In the genomic region with DNA sequence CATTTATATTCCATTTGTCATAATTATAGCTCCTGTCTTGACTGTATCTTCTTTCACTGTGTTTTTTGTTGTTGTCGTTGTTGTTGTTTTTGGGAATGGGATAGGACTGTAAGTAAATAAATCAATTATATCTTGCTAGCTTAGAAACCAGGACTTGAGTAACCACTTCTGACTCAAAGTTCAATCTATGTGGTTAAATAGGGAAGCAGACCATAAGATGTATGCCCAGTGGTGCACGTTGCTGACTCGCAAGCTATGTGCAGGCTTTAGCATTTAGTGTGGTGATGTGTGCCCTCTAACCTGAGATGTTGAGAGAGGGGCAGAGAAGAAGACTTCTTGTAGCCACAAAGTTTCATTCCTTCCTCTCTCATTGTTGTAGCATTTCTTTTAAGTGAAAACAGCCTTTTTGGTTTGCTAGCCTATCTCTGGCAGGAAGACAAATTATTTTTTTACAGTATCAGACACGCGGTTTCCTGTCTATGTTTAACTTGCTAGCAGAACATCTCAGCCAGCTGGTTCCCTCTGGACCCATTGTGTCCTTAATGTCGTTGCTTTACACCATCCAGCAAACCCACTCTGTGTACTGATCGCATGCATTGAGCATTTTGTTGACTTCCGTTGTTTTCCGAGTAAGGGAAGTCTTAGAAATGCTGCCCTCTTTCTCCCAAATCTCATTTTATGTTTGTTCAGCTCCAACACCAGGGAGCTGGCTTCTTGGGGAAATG, we compare ENCODE assay signal across 8 cellular contexts. TPM values are rescaled to one million over a fixed set of nuclear protein-coding genes. Genes with fewer than 3 reads are reported as not detected.
DNase-seq lines count a peak whose midpoint lies in the region; ATAC-seq, FAIRE-seq and TF ChIP-seq lines count a peak whose summit lies in the region.

No MANE protein-coding gene starts in this region.

- peak; percentile 74 for ATAC-seq in activated CD8-positive, alpha-beta T cell treated with anti-CD3 and anti-CD28 coated beads for 36 hours

- H3K4me3 ChIP-seq in HFF-Myc (replicated peaks; ENCODE audit: low read depth, low read length) (peak overlapping the region; percentile 8), fibroblast of villous mesenchyme (ENCODE audit: low read depth, low read length) (peak overlapping the region; percentile 21)

- no peaks in the 10 kb centered on the region for H3K9me3 Mint-ChIP-seq in activated CD8-positive, alpha-beta T cell treated with anti-CD3 and anti-CD28 coated beads for 36 hours
- H3K9me3 Mint-ChIP-seq in glutamatergic neuron (ENCODE audit: unreplicated experiment), result peaks cover 3% of the 10 kb centered on the region

- DNase-seq in GM12891 (ENCODE audit: insufficient read length, low spot score), result no peak
- DNase-seq in HFF-Myc (ENCODE audit: extremely low read depth, low read depth), result peak; percentile 79
- DNase-seq in LoVo (ENCODE audit: low spot score), result peak; percentile 31
- peak; percentile 80 for DNase-seq in activated CD8-positive, alpha-beta T cell treated with anti-CD3 and anti-CD28 coated beads for 36 hours
- peak; percentile 70 for DNase-seq in fibroblast of villous mesenchyme (ENCODE audit: low read depth)
- DNase-seq in pulmonary artery endothelial cell (ENCODE audit: low read depth, low spot score), result peak; percentile 72
- no peak for DNase-seq in NCI-H128 (lab: John Stamatoyannopoulos, UW; ENCODE audit: unreplicated experiment)
- no peak for DNase-seq in glutamatergic neuron

- peak overlapping the region; percentile 65 for H3K4me3 Mint-ChIP-seq in activated CD8-positive, alpha-beta T cell treated with anti-CD3 and anti-CD28 coated beads for 36 hours
- H3K4me3 Mint-ChIP-seq in glutamatergic neuron (ENCODE audit: unreplicated experiment), result no peak overlapping the region

- H3K4me1 Mint-ChIP-seq in activated CD8-positive, alpha-beta T cell treated with anti-CD3 and anti-CD28 coated beads for 36 hours (ENCODE audit: low read depth), result peaks cover 100% of the 10 kb centered on the region
- peaks cover 23% of the 10 kb centered on the region for H3K4me1 Mint-ChIP-seq in glutamatergic neuron (ENCODE audit: low read depth, unreplicated experiment)

- peak overlapping the region; percentile 98 for H3K27ac Mint-ChIP-seq in activated CD8-positive, alpha-beta T cell treated with anti-CD3 and anti-CD28 coated beads for 36 hours
- no peak overlapping the region for H3K27ac Mint-ChIP-seq in glutamatergic neuron (ENCODE audit: unreplicated experiment)

- peak; percentile 77 for FAIRE-seq in GM12891 (lab: Jason Lieb, UNC)

- TF ChIP-seq POLR2A in GM12891 (IDR thresholded peaks at IDR 0.05; ENCODE audit: low read depth, low read length), result no peak

- intact Hi-C loops in activated CD8-positive, alpha-beta T cell treated with anti-CD3 and anti-CD28 coated beads for 36 hours (cut with micrococcal nuclease), result loop anchor here (2.0 to 5.0 kb wide), 2 partner anchors 34 to 38 kb away; no protein-coding TSS in a partner anchor

- H3K27me3 Mint-ChIP-seq in activated CD8-positive, alpha-beta T cell treated with anti-CD3 and anti-CD28 coated beads for 36 hours, result no peaks in the 10 kb centered on the region
- H3K27me3 Mint-ChIP-seq in glutamatergic neuron (ENCODE audit: unreplicated experiment), result no peaks in the 10 kb centered on the region

- POLR2A ChIA-PET in activated CD8-positive, alpha-beta T cell treated with anti-CD3 and anti-CD28 coated beads for 36 hours (lab: Charles Lee), result interaction anchor here (0.6 to 8.6 kb wide), 20 partner anchors 9 to 788 kb away, joined by 3 to 173 read pairs (median 4); partner anchors contain the start of gene TGFBR2

- CTCF ChIA-PET in activated CD8-positive, alpha-beta T cell treated with anti-CD3 and anti-CD28 coated beads for 36 hours (lab: Charles Lee), result interaction anchor here (0.6 to 5.5 kb wide), 16 partner anchors 15 to 116 kb away, joined by 3 to 26 read pairs (median 5); partner anchors contain the start of gene TGFBR2

- H3K36me3 Mint-ChIP-seq in activated CD8-positive, alpha-beta T cell treated with anti-CD3 and anti-CD28 coated beads for 36 hours (ENCODE audit: low read depth), result peaks cover 87% of the 10 kb centered on the region
- H3K36me3 Mint-ChIP-seq in glutamatergic neuron (ENCODE audit: unreplicated experiment), result no peaks in the 10 kb centered on the region

- TF ChIP-seq CTCF in HFF-Myc (IDR thresholded peaks at IDR 0.05; ENCODE audit: low read depth, low read length, missing control alignments) (no peak), fibroblast of villous mesenchyme (IDR thresholded peaks at IDR 0.05; ENCODE audit: insufficient read depth, low read depth, low read length) (no peak), glutamatergic neuron (IDR thresholded peaks at IDR 0.05; ENCODE audit: partially characterized antibody, unreplicated experiment) (no peak)
- TF ChIP-seq CTCF in activated CD8-positive, alpha-beta T cell treated with anti-CD3 and anti-CD28 coated beads for 36 hours (IDR thresholded peaks at IDR 0.05), result no peak

TF ChIP-seq in GM12891, 5 proteins besides CTCF, POLR2A, EP300 and RAD21:
- TF ChIP-seq POLR2AphosphoS5 (IDR thresholded peaks at IDR 0.05; ENCODE audit: low read depth, low read length) (no peak), POU2F2 (IDR thresholded peaks at IDR 0.05; ENCODE audit: low read depth, low read length) (no peak), TAF1 (IDR thresholded peaks at IDR 0.05; ENCODE audit: low read depth, low read length) (no peak), PAX5 (IDR thresholded peaks at IDR 0.05; ENCODE audit: insufficient read depth, low read length, severe bottlenecking) (no peak), SPI1 (IDR thresholded peaks at IDR 0.05; ENCODE audit: low read depth, low read length) (no peak)

RNA-seq across cellular contexts. Expression of gene TGFBR2, which starts 52.1 kb away (rescaled TPM):
- 0.08 TPM for polyA plus RNA-seq in GM12891 (2012; ENCODE audit: low read depth, missing spikeins)
- 10 to 100 TPM; 49.1 to 50.0 TPM for total RNA-seq in activated CD8-positive, alpha-beta T cell treated with anti-CD3 and anti-CD28 coated beads for 36 hours
- total RNA-seq in fibroblast of villous mesenchyme (34.8 and 37.1 TPM in 2 replicates), pulmonary artery endothelial cell (298 and 379 TPM in 2 replicates), glutamatergic neuron (ENCODE audit: unreplicated experiment) (0.96 TPM)

Comparison
In these comparisons a context has a peak if more than half of its experiments do, and no peak if none do; other contexts are left out.
1. DNase-seq: peak in HFF-Myc (single experiment), LoVo (single experiment), activated CD8-positive, alpha-beta T cell treated with anti-CD3 and anti-CD28 coated beads for 36 hours (single experiment), fibroblast of villous mesenchyme (single experiment) and pulmonary artery endothelial cell (single experiment); none in GM12891 (single experiment), NCI-H128 (single experiment) and glutamatergic neuron (single experiment).
2. RNA of gene TGFBR2, which starts 52.1 kb away (total RNA-seq): 298 to 379 TPM in pulmonary artery endothelial cell, 49.1 to 50.0 TPM in activated CD8-positive, alpha-beta T cell treated with anti-CD3 and anti-CD28 coated beads for 36 hours and 34.8 to 37.1 TPM in fibroblast of villous mesenchyme; 0.96 TPM in glutamatergic neuron (single experiment); every median in the first group is over 10 times any median in the second.